16 cellular contexts compared by ENCODE assay signal in genomic region chr3:190077646-190078045, GRCh38. TPM values are rescaled to one million over a fixed set of nuclear protein-coding genes. Genes with fewer than 3 reads are reported as not detected.
A peak's percentile ranks its signal among the peaks of the same experiment; 100 is the strongest.
DNase-seq lines count a peak whose midpoint lies in the region; ATAC-seq and TF ChIP-seq lines count a peak whose summit lies in the region.
"Had no signal": no experiment of that assay in that cellular context is flagged by ENCODE, and none has a peak within 500 bp of the region (broad histone marks: within the 10 kb centered on the region; RNA-seq: fewer than 3 reads in every experiment).

No MANE protein-coding gene starts in this region.

- peaks cover 6% of the 10 kb centered on the region for H3K36me3 Mint-ChIP-seq in HFFc6 (ENCODE audit: low read depth)
- H3K36me3 Mint-ChIP-seq: immature natural killer cell; memory B cell; stimulated activated naive B cell treated with anti-CD40 and anti-IgM and Interleukin-4, amounts not matched to agents 10 μg/mL and 1 μg/mL and 100 μg/mL, for 72 hours had no signal

- ATAC-seq in thoracic aorta (ENCODE audit: insufficient number of reproducible peaks, low FRiP score, low read depth) (no peak), aorta (ENCODE audit: low FRiP score) (no peak), GM18502 (IDR thresholded peaks at IDR 0.05; ENCODE audit: poor library complexity, unreplicated experiment) (no peak), GM19351 (IDR thresholded peaks at IDR 0.05; ENCODE audit: unreplicated experiment) (no peak), HG02885 (IDR thresholded peaks at IDR 0.05; ENCODE audit: poor library complexity, unreplicated experiment) (no peak)
- ATAC-seq: stimulated activated naive B cell treated with anti-CD40 and anti-IgM and Interleukin-4, amounts not matched to agents 10 μg/mL and 1 μg/mL and 100 μg/mL, for 72 hours had no signal

- peak overlapping the region; percentile 98 for H3K27ac Mint-ChIP-seq in HFFc6
- H3K27ac Mint-ChIP-seq: activated CD4-positive, alpha-beta T cell treated with anti-CD3 and anti-CD28 coated beads, Interleukin-2, amount 10 ng/mL, durations not matched to agents 24 days and 14 days; immature natural killer cell; memory B cell; stimulated activated naive B cell treated with anti-CD40 and anti-IgM and Interleukin-4, amounts not matched to agents 10 μg/mL and 1 μg/mL and 100 μg/mL, for 72 hours had no signal

- H3K4me1 Mint-ChIP-seq in HFFc6 (ENCODE audit: low read depth) = peaks cover 63% of the 10 kb centered on the region
- H3K4me1 Mint-ChIP-seq: activated CD4-positive, alpha-beta T cell treated with anti-CD3 and anti-CD28 coated beads, Interleukin-2, amount 10 ng/mL, durations not matched to agents 24 days and 14 days; immature natural killer cell; memory B cell; stimulated activated naive B cell treated with anti-CD40 and anti-IgM and Interleukin-4, amounts not matched to agents 10 μg/mL and 1 μg/mL and 100 μg/mL, for 72 hours had no signal

- H3K4me3 Mint-ChIP-seq in HFFc6 = peak overlapping the region; percentile 61
- H3K4me3 Mint-ChIP-seq: activated CD4-positive, alpha-beta T cell treated with anti-CD3 and anti-CD28 coated beads, Interleukin-2, amount 10 ng/mL, durations not matched to agents 24 days and 14 days; immature natural killer cell; memory B cell; stimulated activated naive B cell treated with anti-CD40 and anti-IgM and Interleukin-4, amounts not matched to agents 10 μg/mL and 1 μg/mL and 100 μg/mL, for 72 hours had no signal

- peaks cover 14 to 22% of the 10 kb centered on the region in 2 donors for H3K4me1 ChIP-seq in thoracic aorta (ENCODE audit: control insufficient read depth in 1 of 2, low read depth in 2 of 2)
- peaks cover 0 to 4% of the 10 kb centered on the region in 2 donors for H3K4me1 ChIP-seq in aorta (ENCODE audit: control insufficient read depth in 1 of 2, insufficient read depth in 2 of 2, low read length in 2 of 2)

- H3K4me3 ChIP-seq in thoracic aorta = no peak overlapping the region
- no peak overlapping the region for H3K4me3 ChIP-seq in aorta (ENCODE audit: low read length in 2 of 2)
- H3K4me3 ChIP-seq: skin epidermis had no signal

- peak overlapping the region; percentile 60 for H3K27ac ChIP-seq in caudate nucleus (ENCODE audit: low read depth, low read length)
- peak overlapping the region; percentile 69 to 88 for H3K27ac ChIP-seq in thoracic aorta
- peak overlapping the region in 1 of 2 donors; percentile 90 for H3K27ac ChIP-seq in aorta (ENCODE audit: low read depth in 1 of 2, low read length in 2 of 2)
- H3K27ac ChIP-seq: neutrophil, skin epidermis had no signal

- H3K27me3 ChIP-seq in thoracic aorta (replicated peaks; ENCODE audit: insufficient read depth) (no peaks in the 10 kb centered on the region), aorta (ENCODE audit: control insufficient read depth in 1 of 2, insufficient read depth in 2 of 2, low read length in 1 of 2) (no peaks in the 10 kb centered on the region)
- H3K27me3 ChIP-seq: neutrophil had no signal

- H3K27me3 Mint-ChIP-seq in HFFc6 (ENCODE audit: insufficient read depth) = no peaks in the 10 kb centered on the region
- H3K27me3 Mint-ChIP-seq: stimulated activated naive B cell treated with anti-CD40 and anti-IgM and Interleukin-4, amounts not matched to agents 10 μg/mL and 1 μg/mL and 100 μg/mL, for 72 hours had no signal

- no peak for TF ChIP-seq CTCF in HFFc6 (IDR thresholded peaks at IDR 0.05)
- no peak for TF ChIP-seq CTCF in thoracic aorta (IDR thresholded peaks at IDR 0.05)

- no peaks in the 10 kb centered on the region for H3K9me3 Mint-ChIP-seq in HFFc6
- H3K9me3 Mint-ChIP-seq: activated CD4-positive, alpha-beta T cell treated with anti-CD3 and anti-CD28 coated beads, Interleukin-2, amount 10 ng/mL, durations not matched to agents 24 days and 14 days; memory B cell had no signal

- H3K36me3 ChIP-seq in thoracic aorta = no peaks in the 10 kb centered on the region
- H3K36me3 ChIP-seq in aorta (ENCODE audit: control insufficient read depth in 1 of 2, insufficient read depth in 2 of 2, low read length in 1 of 2) = no peaks in the 10 kb centered on the region
- H3K36me3 ChIP-seq: neutrophil had no signal

- H3K9me3 ChIP-seq in thoracic aorta (no peaks in the 10 kb centered on the region), aorta (ENCODE audit: control insufficient read depth, low read length) (no peaks in the 10 kb centered on the region)
- H3K9me3 ChIP-seq: neutrophil had no signal

- 38 to 86% methylated on average over 1 of the region's 1 CpG for WGBS in aorta, 2 donors

- no peak for DNase-seq in HFFc6
- DNase-seq in caudate nucleus (lab: John Stamatoyannopoulos, UW) = no peak
- DNase-seq in kidney glomerular epithelial cell (lab: John Stamatoyannopoulos, UW) = peak; percentile 51
- DNase-seq in thoracic aorta (ENCODE audit: low spot score) = no peak
- no peak for DNase-seq in aorta
- DNase-seq: activated CD4-positive, alpha-beta T cell treated with anti-CD3 and anti-CD28 coated beads, Interleukin-2, amount 10 ng/mL, durations not matched to agents 24 days and 14 days; activated naive CD4-positive, alpha-beta T cell treated with anti-CD3 and anti-CD28 coated beads, Interleukin-2, amount 50 U/mL, for 16 hours; immature natural killer cell; NCI-H1436 treated with DMSO at 0.1 percent for 48 hours; stimulated activated naive B cell treated with anti-CD40 and anti-IgM and Interleukin-4, amounts not matched to agents 10 μg/mL and 1 μg/mL and 100 μg/mL, for 72 hours had no signal

- intact Hi-C loops in aorta (cut with DNase I) = loop anchor here in 1 of 2 donors (2.0 kb wide), 1 partner anchor 17 kb away; no protein-coding TSS in a partner anchor

RNA-seq across cellular contexts. Expression of gene P3H2, which starts 43.1 kb away (rescaled TPM):
- total RNA-seq in HFFc6 (2021; fragmentation: NEBNext Ultra II Directional; extraction: Animal tissue kit (Norgen Biotek cat#: 25700)) = 10 to 100 TPM; 37.6 to 43.2 (median 39.5) TPM
- total RNA-seq in thoracic aorta (10 to 100 TPM; 19.3 to 28.4 TPM), aorta (10 to 100 TPM; 23.9 to 25.8 TPM)
- 1 to 10 TPM; 6.1 to 7.5 TPM for polyA plus RNA-seq in aorta
- total RNA-seq: activated CD4-positive, alpha-beta T cell treated with anti-CD3 and anti-CD28 coated beads, Interleukin-2, amount 10 ng/mL, durations not matched to agents 24 days and 14 days had no signal
